In genomic region chr12:78863482-78864427, GRCh38 we compare ENCODE assay signal across 8 cellular contexts. TPM values are rescaled to one million over a fixed set of nuclear protein-coding genes. Genes with fewer than 3 reads are reported as not detected.
DNase-seq lines count a peak whose midpoint lies in the region; ATAC-seq and TF ChIP-seq lines count a peak whose summit lies in the region.

No MANE protein-coding gene starts in this region.

- no peak overlapping the region for H3K9ac ChIP-seq in adipocyte (ENCODE audit: low read length)

- no peaks in the 10 kb centered on the region for H3K36me3 ChIP-seq in HEK293 (ENCODE audit: control insufficient read depth in 2 of 2, insufficient read depth in 1 of 2, low read length in 2 of 2)
- no peaks in the 10 kb centered on the region for H3K36me3 ChIP-seq in adipocyte (ENCODE audit: control insufficient read depth, insufficient read depth, low read length, severe bottlenecking)

- peak; percentile 84 for ATAC-seq in sciatic nerve

- H3K27ac ChIP-seq in HEK293 (ENCODE audit: extremely low read depth, low read depth, low read length) = no peak overlapping the region; the same call in 1 of the 2 replicates

- POLR2A ChIA-PET in HEK293 (lab: Yijun Ruan, JAX) = interaction anchor here (0.5 to 0.7 kb wide), 3 partner anchors 14 to 834 kb away, joined by 3 read pairs; no protein-coding TSS in a partner anchor

- H3K4me1 ChIP-seq in HEK293 (ENCODE audit: control insufficient read depth, insufficient read depth, low read length) (no peaks in the 10 kb centered on the region; the same call in 1 of the 2 replicates), adipocyte (ENCODE audit: control insufficient read depth, insufficient read depth, low read length) (peaks cover 9% of the 10 kb centered on the region)

- no peak for TF ChIP-seq CTCF in HEK293 (tag by site-specific recombination; IDR thresholded peaks at IDR 0.05)

- H3K27me3 ChIP-seq in adipocyte (replicated peaks; ENCODE audit: control insufficient read depth, insufficient read depth, low read length) = peaks cover 35% of the 10 kb centered on the region

- DNase-seq in GM04504 (ENCODE audit: low read depth) = peak; percentile 3
- peak; percentile 57 for DNase-seq in NCI-H1436 treated with DMSO at 0.1 percent for 48 hours (lab: John Stamatoyannopoulos, UW)
- DNase-seq in adipocyte (ENCODE audit: low read depth) = peak; percentile 72
- peak; percentile 54 for DNase-seq in hepatic stellate cell (ENCODE audit: low spot score)
- DNase-seq in sciatic nerve (ENCODE audit: low spot score) = peak; percentile 69
- DNase-seq in stimulated activated CD4-positive, alpha-beta T cell treated with anti-CD3 and anti-CD28 coated beads, Interleukin-4, amount 100 ng/mL, for 24 hours = no peak
- DNase-seq in KG1 (lab: John Stamatoyannopoulos, UW) = no peak

- peak overlapping the region; percentile 64 for H3K4me3 ChIP-seq in HEK293 (ENCODE audit: low read depth, low read length)
- H3K4me3 ChIP-seq in adipocyte (ENCODE audit: low read length) = peak overlapping the region; percentile 80

- H3K9me3 ChIP-seq in HEK293 (ENCODE audit: control insufficient read depth, insufficient read depth, low read depth, low read length) (no peaks in the 10 kb centered on the region), adipocyte (ENCODE audit: control insufficient read depth, low read length) (no peaks in the 10 kb centered on the region)

- intact Hi-C loops in sciatic nerve (cut with DNase I) = no loop called here

- CTCF ChIA-PET in HEK293 (lab: Yijun Ruan, JAX) = no interaction called here

TF ChIP-seq in HEK293, 187 proteins besides CTCF, POLR2A, EP300 and RAD21:
- TF ChIP-seq SCRT2 (tag by site-specific recombination; IDR thresholded peaks at IDR 0.05) (no peak), ZBTB17 (tag by site-specific recombination; IDR thresholded peaks at IDR 0.05) (peak; percentile 15; the same call in 1 of the 2 replicates), ZNF560 (tag by site-specific recombination; IDR thresholded peaks at IDR 0.05; ENCODE audit: borderline replicate concordance) (no peak), ZNF362 (tag by site-specific recombination; IDR thresholded peaks at IDR 0.05) (peak; percentile 67; the same call in 1 of the 2 replicates), KLF1 (tag by site-specific recombination; IDR thresholded peaks at IDR 0.05) (peak; percentile 32), SP2 (tag by site-specific recombination; IDR thresholded peaks at IDR 0.05) (peak; percentile 44), ZNF19 (tag by site-specific recombination; IDR thresholded peaks at IDR 0.05; ENCODE audit: low read depth) (no peak), ZBTB11 (tag by site-specific recombination; conservative IDR thresholded peaks at IDR 0.05; ENCODE audit: low read depth) (no peak), BCL11A (tag by site-specific recombination; IDR thresholded peaks at IDR 0.05; ENCODE audit: low read depth) (no peak), ZSCAN5A (tag by site-specific recombination; IDR thresholded peaks at IDR 0.05) (no peak), SP3 (tag by site-specific recombination; IDR thresholded peaks at IDR 0.05) (peak; percentile 23; the same call in 1 of the 2 replicates), ZNF837 (tag by site-specific recombination; IDR thresholded peaks at IDR 0.05) (no peak), PRDM10 (tag by site-specific recombination; IDR thresholded peaks at IDR 0.05) (peak; percentile 46; the same call in 1 of the 2 replicates)
TF ChIP-seq in HEK293: peak in this region for 6.

RNA-seq across cellular contexts. Expression of gene SYT1, which starts 0.8 kb away (rescaled TPM):
- 9.0 TPM for total RNA-seq in sciatic nerve

Comparison
In these comparisons a context has a peak if more than half of its experiments do, and no peak if none do; other contexts are left out.
1. DNase-seq: peak in GM04504 (single experiment), NCI-H1436 treated with DMSO at 0.1 percent for 48 hours (single experiment), adipocyte (single experiment), hepatic stellate cell (single experiment) and sciatic nerve (single experiment); none in stimulated activated CD4-positive, alpha-beta T cell treated with anti-CD3 and anti-CD28 coated beads, Interleukin-4, amount 100 ng/mL, for 24 hours (single experiment) and KG1 (single experiment).